ENCODE assay signal across 8 cellular contexts in the genomic region with DNA sequence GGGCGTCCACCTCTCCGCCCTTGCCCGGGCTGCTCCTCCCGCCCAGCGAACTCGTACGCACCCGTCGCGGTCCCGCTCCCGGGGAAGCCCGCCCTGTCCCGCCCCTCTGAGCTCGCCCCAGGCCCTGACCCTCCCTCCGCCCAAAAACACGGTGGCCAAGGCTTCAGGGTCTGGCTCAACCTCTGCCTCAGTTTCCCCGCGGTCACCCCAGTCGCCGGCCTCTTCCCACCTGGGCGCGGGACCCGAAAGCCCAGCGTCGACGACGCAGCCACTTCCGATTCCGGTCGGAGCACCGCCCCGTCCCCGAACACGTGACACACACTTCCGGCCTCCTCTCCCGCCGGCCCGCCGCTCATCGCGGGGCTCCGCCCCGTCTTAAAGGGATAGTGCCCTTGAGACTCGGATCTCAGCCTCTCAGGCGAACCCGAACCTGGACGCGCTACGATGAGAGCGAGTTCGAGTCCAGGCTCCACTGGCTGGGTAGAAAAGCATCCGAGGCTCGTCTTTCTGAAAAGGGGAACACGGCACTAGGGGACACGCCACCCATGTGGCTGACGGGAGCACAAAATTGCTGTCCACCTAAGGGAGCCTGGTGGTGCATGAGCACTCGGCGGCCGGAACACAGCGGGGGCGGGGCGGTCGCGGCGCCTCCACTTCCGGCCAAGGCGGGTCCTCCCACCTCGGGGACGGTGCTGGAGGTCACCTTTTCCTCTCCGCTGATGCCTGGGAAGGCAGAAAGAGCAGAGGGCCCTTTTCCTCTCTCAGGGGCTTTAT. TPM values are rescaled to one million over a fixed set of nuclear protein-coding genes. Genes with fewer than 3 reads are reported as not detected.
DNase-seq lines count a peak whose midpoint lies in the region; FAIRE-seq and TF ChIP-seq lines count a peak whose summit lies in the region.

A gene (minus strand): TSS at position 282 of the 774 bp plus-strand sequence. CDS start 312 bp downstream, outside the sequence.

- TF ChIP-seq CTCF in HEK293 (tag by site-specific recombination; IDR thresholded peaks at IDR 0.05) (0 out of 2 replicates have a peak, but pooled peaks have one; percentile 11), NB4 (IDR thresholded peaks at IDR 0.05; ENCODE audit: low read depth, low read length) (no peak), neutrophil (IDR thresholded peaks at IDR 0.05) (no peak), subcutaneous adipose tissue (IDR thresholded peaks at IDR 0.05; ENCODE audit: low read depth) (no peak)

- POLR2A ChIA-PET in HEK293 (lab: Yijun Ruan, JAX) = no interaction called here

- H3K4me1 ChIP-seq in HEK293 (ENCODE audit: control insufficient read depth, insufficient read depth, low read length) = no peaks in the 10 kb centered on the region
- peaks cover 20 to 22% of the 10 kb centered on the region in 2 experiments for H3K4me1 ChIP-seq in neutrophil (ENCODE audit: control insufficient read depth in 1 of 2, insufficient read depth in 1 of 2, low read depth in 1 of 2, low read length in 1 of 2)

- H3K9me3 ChIP-seq in HEK293 (ENCODE audit: control insufficient read depth, insufficient read depth, low read depth, low read length) (no peaks in the 10 kb centered on the region), neutrophil (no peaks in the 10 kb centered on the region)

- H3K36me3 ChIP-seq in HEK293 (ENCODE audit: control insufficient read depth in 2 of 2, insufficient read depth in 1 of 2, low read length in 2 of 2) = peaks cover 4 to 28% of the 10 kb centered on the region in 2 experiments; a peak in 2 of 3 replicates
- peaks cover 32% of the 10 kb centered on the region for H3K36me3 ChIP-seq in neutrophil

- H3K27me3 ChIP-seq in neutrophil = no peaks in the 10 kb centered on the region

- CTCF ChIA-PET in HEK293 (lab: Yijun Ruan, JAX) = interaction anchor here (0.6 kb wide), 1 partner anchor 15 kb away, joined by 4 read pairs; no protein-coding TSS in a partner anchor

- DNase-seq in NB4 (ENCODE audit: low read depth) = peak; percentile 91
- DNase-seq in SK-N-DZ (ENCODE audit: low spot score) = peak; percentile 95
- DNase-seq in activated naive CD4-positive, alpha-beta T cell treated with Interleukin-2 at 50 U/mL for 16 hours = peak; percentile 94
- DNase-seq in frontal cortex (ENCODE audit: low spot score in 2 of 2) = peak; percentile 100

- peak within 1 kb of the TSS; percentile 60 for H3K4me3 ChIP-seq in HEK293 (ENCODE audit: low read depth, low read length)
- peak within 1 kb of the TSS; percentile 74 for H3K4me3 ChIP-seq in NB4 (ENCODE audit: low read depth, low read length)
- H3K4me3 ChIP-seq in neutrophil (ENCODE audit: low read depth in 1 of 2, low read length in 1 of 2) = peak within 1 kb of the TSS; percentile 75 to 97

- TF ChIP-seq POLR2A in NB4 (IDR thresholded peaks at IDR 0.05; ENCODE audit: extremely low read depth, insufficient read length) = peak; percentile 49

- H3K27ac ChIP-seq in HEK293 (ENCODE audit: extremely low read depth, low read depth, low read length) (peak within 1 kb of the TSS; percentile 90), neutrophil (peak within 1 kb of the TSS; percentile 83)

- FAIRE-seq in G401.6 (lab: Jason Lieb, UNC) = peak; percentile 97
- FAIRE-seq in frontal cortex (lab: Jason Lieb, UNC) = no peak

TF ChIP-seq in HEK293, 187 proteins besides CTCF, POLR2A, EP300 and RAD21 (continues in another document):
- TF ChIP-seq ZNF341 (tag by site-specific recombination; IDR thresholded peaks at IDR 0.05; ENCODE audit: low read depth) (peak; percentile 34; the same call in 1 of the 2 replicates), EGR2 (tag by site-specific recombination; IDR thresholded peaks at IDR 0.05; ENCODE audit: low read depth) (peak; percentile 74), SP7 (tag by site-specific recombination; IDR thresholded peaks at IDR 0.05) (peak; percentile 86), ZNF223 (tag by site-specific recombination; IDR thresholded peaks at IDR 0.05) (no peak), SP2 (tag by site-specific recombination; IDR thresholded peaks at IDR 0.05) (peak; percentile 94), ZBTB20 (tag by site-specific recombination; IDR thresholded peaks at IDR 0.05) (peak; percentile 27; the same call in 1 of the 2 replicates), KLF1 (tag by site-specific recombination; IDR thresholded peaks at IDR 0.05) (peak; percentile 55), REPIN1 (tag by site-specific recombination; IDR thresholded peaks at IDR 0.05; ENCODE audit: low read depth) (no peak)
- TF ChIP-seq, protein P1, sequence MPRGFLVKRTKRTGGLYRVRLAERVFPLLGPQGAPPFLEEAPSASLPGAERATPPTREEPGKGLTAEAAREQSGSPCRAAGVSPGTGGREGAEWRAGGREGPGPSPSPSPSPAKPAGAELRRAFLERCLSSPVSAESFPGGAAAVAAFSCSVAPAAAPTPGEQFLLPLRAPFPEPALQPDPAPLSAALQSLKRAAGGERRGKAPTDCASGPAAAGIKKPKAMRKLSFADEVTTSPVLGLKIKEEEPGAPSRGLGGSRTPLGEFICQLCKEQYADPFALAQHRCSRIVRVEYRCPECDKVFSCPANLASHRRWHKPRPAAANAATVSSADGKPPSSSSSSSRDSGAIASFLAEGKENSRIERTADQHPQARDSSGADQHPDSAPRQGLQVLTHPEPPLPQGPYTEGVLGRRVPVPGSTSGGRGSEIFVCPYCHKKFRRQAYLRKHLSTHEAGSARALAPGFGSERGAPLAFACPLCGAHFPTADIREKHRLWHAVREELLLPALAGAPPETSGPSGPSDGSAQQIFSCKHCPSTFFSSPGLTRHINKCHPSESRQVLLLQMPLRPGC (tag by site-specific recombination; IDR thresholded peaks at IDR 0.05) = no peak
- TF ChIP-seq, protein P2, sequence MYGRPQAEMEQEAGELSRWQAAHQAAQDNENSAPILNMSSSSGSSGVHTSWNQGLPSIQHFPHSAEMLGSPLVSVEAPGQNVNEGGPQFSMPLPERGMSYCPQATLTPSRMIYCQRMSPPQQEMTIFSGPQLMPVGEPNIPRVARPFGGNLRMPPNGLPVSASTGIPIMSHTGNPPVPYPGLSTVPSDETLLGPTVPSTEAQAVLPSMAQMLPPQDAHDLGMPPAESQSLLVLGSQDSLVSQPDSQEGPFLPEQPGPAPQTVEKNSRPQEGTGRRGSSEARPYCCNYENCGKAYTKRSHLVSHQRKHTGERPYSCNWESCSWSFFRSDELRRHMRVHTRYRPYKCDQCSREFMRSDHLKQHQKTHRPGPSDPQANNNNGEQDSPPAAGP (tag by site-specific recombination; IDR thresholded peaks at IDR 0.05) = peak; percentile 77
- TF ChIP-seq, protein P3, sequence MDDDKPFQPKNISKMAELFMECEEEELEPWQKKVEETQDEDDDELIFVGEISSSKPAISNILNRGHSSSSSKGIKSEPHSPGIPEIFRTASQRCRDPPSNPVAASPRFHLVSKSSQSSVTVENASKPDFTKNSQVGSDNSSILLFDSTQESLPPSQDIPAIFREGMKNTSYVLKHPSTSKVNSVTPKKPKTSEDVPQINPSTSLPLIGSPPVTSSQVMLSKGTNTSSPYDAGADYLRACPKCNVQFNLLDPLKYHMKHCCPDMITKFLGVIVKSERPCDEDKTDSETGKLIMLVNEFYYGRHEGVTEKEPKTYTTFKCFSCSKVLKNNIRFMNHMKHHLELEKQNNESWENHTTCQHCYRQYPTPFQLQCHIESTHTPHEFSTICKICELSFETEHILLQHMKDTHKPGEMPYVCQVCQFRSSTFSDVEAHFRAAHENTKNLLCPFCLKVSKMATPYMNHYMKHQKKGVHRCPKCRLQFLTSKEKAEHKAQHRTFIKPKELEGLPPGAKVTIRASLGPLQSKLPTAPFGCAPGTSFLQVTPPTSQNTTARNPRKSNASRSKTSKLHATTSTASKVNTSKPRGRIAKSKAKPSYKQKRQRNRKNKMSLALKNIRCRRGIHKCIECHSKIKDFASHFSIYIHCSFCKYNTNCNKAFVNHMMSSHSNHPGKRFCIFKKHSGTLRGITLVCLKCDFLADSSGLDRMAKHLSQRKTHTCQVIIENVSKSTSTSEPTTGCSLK (tag by site-specific recombination; IDR thresholded peaks at IDR 0.05) = no peak
- TF ChIP-seq, protein P4, sequence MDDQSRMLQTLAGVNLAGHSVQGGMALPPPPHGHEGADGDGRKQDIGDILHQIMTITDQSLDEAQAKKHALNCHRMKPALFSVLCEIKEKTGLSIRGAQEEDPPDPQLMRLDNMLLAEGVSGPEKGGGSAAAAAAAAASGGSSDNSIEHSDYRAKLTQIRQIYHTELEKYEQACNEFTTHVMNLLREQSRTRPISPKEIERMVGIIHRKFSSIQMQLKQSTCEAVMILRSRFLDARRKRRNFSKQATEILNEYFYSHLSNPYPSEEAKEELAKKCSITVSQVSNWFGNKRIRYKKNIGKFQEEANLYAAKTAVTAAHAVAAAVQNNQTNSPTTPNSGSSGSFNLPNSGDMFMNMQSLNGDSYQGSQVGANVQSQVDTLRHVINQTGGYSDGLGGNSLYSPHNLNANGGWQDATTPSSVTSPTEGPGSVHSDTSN (CRISPR knock-in tag; IDR thresholded peaks at IDR 0.05) = peak; percentile 67
- TF ChIP-seq, protein P5, sequence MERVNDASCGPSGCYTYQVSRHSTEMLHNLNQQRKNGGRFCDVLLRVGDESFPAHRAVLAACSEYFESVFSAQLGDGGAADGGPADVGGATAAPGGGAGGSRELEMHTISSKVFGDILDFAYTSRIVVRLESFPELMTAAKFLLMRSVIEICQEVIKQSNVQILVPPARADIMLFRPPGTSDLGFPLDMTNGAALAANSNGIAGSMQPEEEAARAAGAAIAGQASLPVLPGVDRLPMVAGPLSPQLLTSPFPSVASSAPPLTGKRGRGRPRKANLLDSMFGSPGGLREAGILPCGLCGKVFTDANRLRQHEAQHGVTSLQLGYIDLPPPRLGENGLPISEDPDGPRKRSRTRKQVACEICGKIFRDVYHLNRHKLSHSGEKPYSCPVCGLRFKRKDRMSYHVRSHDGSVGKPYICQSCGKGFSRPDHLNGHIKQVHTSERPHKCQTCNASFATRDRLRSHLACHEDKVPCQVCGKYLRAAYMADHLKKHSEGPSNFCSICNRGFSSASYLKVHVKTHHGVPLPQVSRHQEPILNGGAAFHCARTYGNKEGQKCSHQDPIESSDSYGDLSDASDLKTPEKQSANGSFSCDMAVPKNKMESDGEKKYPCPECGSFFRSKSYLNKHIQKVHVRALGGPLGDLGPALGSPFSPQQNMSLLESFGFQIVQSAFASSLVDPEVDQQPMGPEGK (tag by site-specific recombination; IDR thresholded peaks at IDR 0.05) = peak; percentile 79

RNA-seq across cellular contexts. Expression of the gene that starts here (rescaled TPM):
- polyA plus RNA-seq in SK-N-DZ (2014; cell fraction: cytosol; rRNA removed) = 93.7 and 103 TPM in 2 replicates
- 79.3 and 86.8 TPM in 2 replicates for polyA plus RNA-seq in SK-N-DZ (2014; cell fraction: nucleus; rRNA removed)
- 17.9 TPM for total RNA-seq in frontal cortex
- 10 to 100 TPM in 3 of 4 donors, 1 to 10 TPM in 1; 2.9 to 29.4 (median 19.5) TPM for total RNA-seq in subcutaneous adipose tissue

Comparison
In these comparisons a context has a peak if more than half of its experiments do, and no peak if none do; other contexts are left out.
1. Peak in every context shown above with its lines: DNase-seq, H3K4me3 ChIP-seq and H3K27ac ChIP-seq.